Comparison of ENCODE assay signal across 1 cellular context in the genomic region with DNA sequence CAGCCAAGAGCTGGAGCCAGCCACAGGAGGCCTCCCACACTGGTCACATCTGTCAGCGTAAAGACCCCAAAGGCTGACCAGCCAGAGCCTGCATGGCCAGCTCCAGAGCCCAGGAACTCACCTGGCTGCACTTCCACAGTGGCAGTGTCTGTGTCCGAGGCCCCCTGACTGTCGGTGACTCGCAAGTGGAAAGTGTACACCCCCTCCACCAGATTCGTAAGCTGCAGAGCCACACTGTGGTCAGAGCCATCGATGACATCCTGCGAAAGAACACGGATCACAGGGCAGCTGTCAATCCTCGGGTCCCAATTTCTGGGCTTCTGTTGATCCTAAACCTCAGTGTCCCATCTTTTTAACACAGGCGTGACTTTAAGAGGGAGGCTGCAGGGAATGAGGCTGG.
TF ChIP-seq lines count a peak whose summit lies in the region.

No MANE protein-coding gene starts in this region.

TF ChIP-seq in HepG2, 621 proteins besides CTCF, POLR2A, EP300 and RAD21:
- TF ChIP-seq ZNF501 (CRISPR knock-in tag; IDR thresholded peaks at IDR 0.05) (0 out of 2 replicates have a peak, but pooled peaks have one; percentile 20), KMT2B (CRISPR knock-in tag; IDR thresholded peaks at IDR 0.05) (no peak), STAG1 (CRISPR knock-in tag; IDR thresholded peaks at IDR 0.05) (peak; percentile 61), MIXL1 (CRISPR knock-in tag; IDR thresholded peaks at IDR 0.05) (no peak), TBX2 (CRISPR knock-in tag; IDR thresholded peaks at IDR 0.05; ENCODE audit: borderline replicate concordance) (0 out of 2 replicates have a peak, but pooled peaks have one; percentile 34), NCOA5 (CRISPR knock-in tag; IDR thresholded peaks at IDR 0.05) (no peak)
- TF ChIP-seq, protein P1, sequence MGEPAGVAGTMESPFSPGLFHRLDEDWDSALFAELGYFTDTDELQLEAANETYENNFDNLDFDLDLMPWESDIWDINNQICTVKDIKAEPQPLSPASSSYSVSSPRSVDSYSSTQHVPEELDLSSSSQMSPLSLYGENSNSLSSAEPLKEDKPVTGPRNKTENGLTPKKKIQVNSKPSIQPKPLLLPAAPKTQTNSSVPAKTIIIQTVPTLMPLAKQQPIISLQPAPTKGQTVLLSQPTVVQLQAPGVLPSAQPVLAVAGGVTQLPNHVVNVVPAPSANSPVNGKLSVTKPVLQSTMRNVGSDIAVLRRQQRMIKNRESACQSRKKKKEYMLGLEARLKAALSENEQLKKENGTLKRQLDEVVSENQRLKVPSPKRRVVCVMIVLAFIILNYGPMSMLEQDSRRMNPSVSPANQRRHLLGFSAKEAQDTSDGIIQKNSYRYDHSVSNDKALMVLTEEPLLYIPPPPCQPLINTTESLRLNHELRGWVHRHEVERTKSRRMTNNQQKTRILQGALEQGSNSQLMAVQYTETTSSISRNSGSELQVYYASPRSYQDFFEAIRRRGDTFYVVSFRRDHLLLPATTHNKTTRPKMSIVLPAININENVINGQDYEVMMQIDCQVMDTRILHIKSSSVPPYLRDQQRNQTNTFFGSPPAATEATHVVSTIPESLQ (CRISPR knock-in tag; conservative IDR thresholded peaks at IDR 0.05): no peak
